15 cellular contexts compared by ENCODE assay signal in the genomic region with DNA sequence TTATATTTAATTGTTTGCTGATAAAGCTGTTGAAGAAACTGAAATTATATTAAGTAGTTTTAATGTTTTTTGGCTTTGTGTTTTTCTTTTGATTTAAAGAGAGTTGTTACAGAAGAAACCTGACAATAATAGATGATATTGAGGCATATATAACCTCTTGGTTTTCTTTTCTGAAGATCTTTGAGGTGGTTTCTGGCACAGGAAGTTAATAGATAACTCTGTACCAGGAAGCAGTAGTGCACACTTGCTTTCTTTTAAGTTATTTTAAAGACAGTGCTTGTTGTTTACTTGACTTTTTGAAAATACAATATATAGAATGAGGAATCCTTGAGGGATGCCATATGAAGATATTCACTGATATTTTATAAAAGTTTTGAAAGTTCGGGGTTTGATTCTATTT.
DNase-seq lines count a peak whose midpoint lies in the region; ATAC-seq, FAIRE-seq and TF ChIP-seq lines count a peak whose summit lies in the region.
"Had no signal": no experiment of that assay in that cellular context is flagged by ENCODE, and none has a peak within 500 bp of the region (broad histone marks: within the 10 kb centered on the region; RNA-seq: fewer than 3 reads in every experiment).

No MANE protein-coding gene starts in this region.

- H3K4me3 ChIP-seq in kidney (ENCODE audit: low read length in 2 of 2) = no peak overlapping the region
- H3K4me3 ChIP-seq: Peyer's patch, tibial artery had no signal

- no peak overlapping the region for H3K4me3 Mint-ChIP-seq in T-helper 1 cell treated with Interleukin-12 subunit alpha and Interleukin-12 subunit beta and Interleukin-4 antibody, amounts not matched to agents 30 μg/mL and 1 μg/mL, for 36 hours

- FAIRE-seq in kidney (lab: Jason Lieb, UNC) = peak; percentile 19

- peak; percentile 76 for ATAC-seq in GM19463 (IDR thresholded peaks at IDR 0.05; ENCODE audit: unreplicated experiment)
- ATAC-seq in HG03457 (IDR thresholded peaks at IDR 0.05; ENCODE audit: unreplicated experiment) = peak; percentile 63
- no peak for ATAC-seq in HG02870 (IDR thresholded peaks at IDR 0.05; ENCODE audit: unreplicated experiment)
- ATAC-seq in HG03045 (IDR thresholded peaks at IDR 0.05; ENCODE audit: unreplicated experiment) = no peak

- H3K27me3 Mint-ChIP-seq in T-helper 1 cell treated with Interleukin-12 subunit alpha and Interleukin-12 subunit beta and Interleukin-4 antibody, amounts not matched to agents 30 μg/mL and 1 μg/mL, for 36 hours (ENCODE audit: low read depth) = no peaks in the 10 kb centered on the region

- no peaks in the 10 kb centered on the region for H3K4me1 Mint-ChIP-seq in T-helper 1 cell treated with Interleukin-12 subunit alpha and Interleukin-12 subunit beta and Interleukin-4 antibody, amounts not matched to agents 30 μg/mL and 1 μg/mL, for 36 hours (ENCODE audit: low read depth)

- no peak overlapping the region for H3K9ac ChIP-seq in kidney (ENCODE audit: low read length in 2 of 2)

- no peaks in the 10 kb centered on the region for H3K36me3 ChIP-seq in kidney (ENCODE audit: control insufficient read depth in 1 of 2, insufficient read depth in 2 of 2, low read length in 2 of 2)
- H3K36me3 ChIP-seq: Peyer's patch, tibial artery had no signal

- no peaks in the 10 kb centered on the region for H3K4me1 ChIP-seq in kidney (ENCODE audit: control insufficient read depth in 1 of 2, insufficient read depth in 1 of 2, low read depth in 1 of 2, low read length in 2 of 2)
- H3K4me1 ChIP-seq: Peyer's patch, tibial artery had no signal

- intact Hi-C loops in kidney (cut with DNase I) = no loop called here

- peaks cover 28% of the 10 kb centered on the region for H3K9me3 Mint-ChIP-seq in T-helper 1 cell treated with Interleukin-12 subunit alpha and Interleukin-12 subunit beta and Interleukin-4 antibody, amounts not matched to agents 30 μg/mL and 1 μg/mL, for 36 hours

- no peaks in the 10 kb centered on the region for H3K36me3 Mint-ChIP-seq in T-helper 1 cell treated with Interleukin-12 subunit alpha and Interleukin-12 subunit beta and Interleukin-4 antibody, amounts not matched to agents 30 μg/mL and 1 μg/mL, for 36 hours (ENCODE audit: low read depth)

- no peaks in the 10 kb centered on the region for H3K9me3 ChIP-seq in kidney (ENCODE audit: control insufficient read depth in 1 of 2, low read length in 2 of 2)
- H3K9me3 ChIP-seq: Peyer's patch, tibial artery had no signal

- H3K27ac ChIP-seq in kidney (ENCODE audit: low read depth in 2 of 2, low read length in 2 of 2) = no peak overlapping the region
- H3K27ac ChIP-seq: Peyer's patch, tibial artery had no signal

- H3K27ac Mint-ChIP-seq in T-helper 1 cell treated with Interleukin-12 subunit alpha and Interleukin-12 subunit beta and Interleukin-4 antibody, amounts not matched to agents 30 μg/mL and 1 μg/mL, for 36 hours = peak overlapping the region; percentile 36

- no peak for DNase-seq in T-helper 1 cell
- no peak for DNase-seq in kidney
- DNase-seq in NOMO-1 (lab: John Stamatoyannopoulos, UW; ENCODE audit: unreplicated experiment in 2 of 2) = no peak
- DNase-seq: 8988T, anterior cingulate cortex, mesenchymal stem cell, NCI-H1092, NCI-H510A, Peyer's patch, tibial artery had no signal

- no peak for TF ChIP-seq CTCF in kidney (IDR thresholded peaks at IDR 0.05; ENCODE audit: borderline replicate concordance, extremely low read depth, insufficient read depth)

Comparison
In these comparisons a context has a peak if more than half of its experiments do, and no peak if none do; other contexts are left out.
1. ATAC-seq: peak in GM19463 (single experiment) and HG03457 (single experiment); none in HG02870 (single experiment) and HG03045 (single experiment).